Comparison of ENCODE assay signal across 8 cellular contexts in the genomic region with DNA sequence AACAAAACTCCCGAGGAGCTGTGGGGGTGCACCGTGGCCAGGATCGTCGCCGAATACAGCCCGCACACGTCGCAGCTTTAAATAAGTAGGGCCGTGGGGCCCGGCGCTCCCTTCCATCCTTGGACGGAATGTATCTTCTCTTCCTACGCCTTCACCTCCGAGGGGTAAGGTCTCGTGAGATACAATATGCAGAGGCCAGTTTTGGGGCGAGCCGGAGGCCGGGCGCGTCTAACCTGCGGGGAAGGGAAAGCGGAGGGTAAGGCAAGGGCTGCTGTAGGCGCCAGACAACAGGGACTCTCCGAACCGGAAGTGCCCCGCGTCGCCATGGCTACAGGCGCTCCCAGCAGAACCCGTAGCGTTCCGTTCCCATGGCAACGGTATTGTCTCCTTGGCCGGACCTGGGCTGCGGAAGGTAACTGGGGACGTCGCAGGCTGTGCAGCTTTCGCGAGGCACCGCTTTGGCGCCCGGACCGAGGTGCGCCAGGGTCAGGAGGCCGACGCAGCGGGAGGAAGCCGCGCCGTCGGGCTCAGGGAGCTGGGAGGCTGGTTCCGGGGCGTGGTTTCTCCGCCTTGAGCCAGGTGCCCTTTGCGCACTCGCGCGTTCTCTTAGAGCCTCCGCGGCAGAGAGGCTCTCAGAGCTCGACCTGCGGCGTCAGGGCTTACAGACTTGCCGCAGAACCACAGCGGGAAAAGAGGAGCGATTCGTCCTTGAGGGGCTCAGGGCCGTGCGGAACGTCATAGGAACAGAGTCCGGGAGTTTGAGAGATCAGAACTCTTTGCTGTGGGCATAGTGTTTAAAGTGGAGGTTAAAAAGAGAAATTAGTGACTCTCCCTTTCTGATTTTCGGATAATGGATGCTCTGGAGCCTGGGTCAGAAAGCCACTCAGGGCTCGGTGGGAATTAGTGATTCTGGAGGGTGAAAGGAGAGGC. TPM values are rescaled to one million over a fixed set of nuclear protein-coding genes. Genes with fewer than 3 reads are reported as not detected.
A peak's percentile ranks its signal among the peaks of the same experiment; 100 is the strongest.
DNase-seq lines count a peak whose midpoint lies in the region; ATAC-seq lines count a peak whose summit lies in the region.

Gene TTC23L (plus strand): TSS at position 380 of the 930 bp plus-strand sequence. CDS start 1,508 bp downstream, outside the sequence.

- DNase-seq in NK-92 (lab: John Stamatoyannopoulos, UW; ENCODE audit: unreplicated experiment) (peak; percentile 39), NCI-H2107 (lab: John Stamatoyannopoulos, UW) (peak; percentile 81), cerebellum (ENCODE audit: low spot score) (peak; percentile 92), kidney glomerular epithelial cell (lab: John Stamatoyannopoulos, UW) (peak; percentile 90)
- DNase-seq in NK-92 treated with Interleukin-12 subunit alpha and Interleukin-12 subunit beta, amount 100 ng/mL, for 24 hours (lab: John Stamatoyannopoulos, UW) = no peak
- peak; percentile 85 for DNase-seq in activated CD4-positive, alpha-beta T cell treated with anti-CD3 and anti-CD28 coated beads for 1 hour
- DNase-seq in stimulated activated CD4-positive, alpha-beta T cell treated with anti-CD3 and anti-CD28 coated beads, Interleukin-15, amount 100 ng/mL, for 24 hours = peak; percentile 93

- ATAC-seq in HG03060 (IDR thresholded peaks at IDR 0.05; ENCODE audit: low read depth, unreplicated experiment) = peak; percentile 87

RNA-seq across cellular contexts. Expression of gene TTC23L, which starts in this region (rescaled TPM):
- 4.1 TPM for total RNA-seq in cerebellum
